ENCODE assay signal across 21 cellular contexts in the genomic region with DNA sequence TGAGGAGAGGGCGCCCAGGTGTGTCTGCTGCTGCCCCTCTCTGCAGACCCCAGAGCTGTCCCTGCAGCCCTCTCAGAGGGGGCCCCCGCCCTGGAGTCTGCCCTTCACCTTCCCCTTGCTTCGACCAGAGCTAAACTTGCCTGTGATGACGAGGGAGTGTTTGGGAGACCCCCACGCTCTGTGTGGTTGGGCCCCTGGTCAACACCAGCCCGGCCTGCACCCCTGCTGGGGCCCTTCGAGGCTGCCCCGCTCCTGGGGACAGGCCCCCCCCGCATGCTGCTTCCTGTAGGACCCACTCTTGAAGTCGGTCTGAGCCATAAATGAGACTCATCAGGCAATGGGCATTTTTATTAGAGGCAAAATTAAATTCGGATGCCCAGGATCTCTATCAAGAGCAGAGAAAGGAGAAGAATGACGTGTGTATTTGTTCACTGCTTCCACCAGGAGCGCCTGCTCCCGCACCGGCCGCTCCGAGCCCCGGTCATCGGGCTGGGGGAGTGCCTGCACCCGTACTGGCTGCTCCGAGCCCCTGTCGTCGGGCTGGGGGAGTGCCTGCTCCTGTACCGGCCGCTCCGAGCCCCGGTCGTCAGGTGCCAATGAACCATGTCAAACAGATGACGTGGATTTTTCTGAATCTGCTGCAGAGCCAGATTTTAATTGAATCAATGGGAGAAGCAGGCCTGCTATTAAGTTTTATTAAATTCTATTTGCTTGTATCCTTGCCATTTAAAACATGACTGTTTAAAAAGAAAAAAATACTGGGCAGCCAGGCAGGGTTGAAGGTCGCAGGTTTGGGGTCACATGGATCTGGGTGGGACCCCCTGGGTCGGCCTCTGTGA. TPM values are rescaled to one million over a fixed set of nuclear protein-coding genes. Genes with fewer than 3 reads are reported as not detected.
DNase-seq lines count a peak whose midpoint lies in the region; ATAC-seq and TF ChIP-seq lines count a peak whose summit lies in the region.
"Had no signal": no experiment of that assay in that cellular context is flagged by ENCODE, and none has a peak within 500 bp of the region (broad histone marks: within the 10 kb centered on the region; RNA-seq: fewer than 3 reads in every experiment).

No MANE protein-coding gene starts in this region.

- no peak overlapping the region for H2BK120ac ChIP-seq in H9 (ENCODE audit: low read depth, low read length, poor library complexity, severe bottlenecking)

- H3K27ac Mint-ChIP-seq in H9: no peak overlapping the region
- no peak overlapping the region for H3K27ac Mint-ChIP-seq in immature natural killer cell

- no peak overlapping the region for H4K5ac ChIP-seq in H9 (ENCODE audit: insufficient read length, low read depth, low read length)

- H3T11ph ChIP-seq in H9 (ENCODE audit: low read length): no peak overlapping the region

- H2AK5ac ChIP-seq in H9 (ENCODE audit: insufficient read length, low read length): no peak overlapping the region

- no peak overlapping the region for H3K56ac ChIP-seq in H9 (ENCODE audit: insufficient read length, low read depth, low read length)

- peak; percentile 39 for DNase-seq in Right ventricle myocardium inferior (ENCODE audit: missing footprints)
- no peak for DNase-seq in left cardiac atrium
- no peak for DNase-seq in H9
- DNase-seq in immature natural killer cell: no peak
- DNase-seq in osteoblast (ENCODE audit: insufficient read length, low spot score, missing footprints): peak; percentile 85
- DNase-seq in NK-92 (lab: John Stamatoyannopoulos, UW; ENCODE audit: unreplicated experiment): no peak
- DNase-seq in brain microvascular endothelial cell: no peak
- no peak for DNase-seq in NCI-H1092 (lab: John Stamatoyannopoulos, UW)
- DNase-seq: AML-193; CD4-positive, CD25-positive, alpha-beta regulatory T cell; COR-L47; DMS79; HCEC 1CT; KG1; NCI-H1105; NCI-H146; NCI-H2029; NCI-H2227 treated with DMSO at 0.1 percent for 48 hours; NCI-H510A; Peyer's patch; SJCRH30 had no signal

- H3K79me2 ChIP-seq in H9 (ENCODE audit: insufficient read depth, low read length) (no peaks in the 10 kb centered on the region), osteoblast (ENCODE audit: insufficient read depth, low read length) (no peaks in the 10 kb centered on the region)

- H3K79me1 ChIP-seq in H9 (ENCODE audit: insufficient read depth, low read depth, low read length, poor library complexity, severe bottlenecking): no peaks in the 10 kb centered on the region

- H3K36me3 ChIP-seq in osteoblast (ENCODE audit: insufficient read depth, low read length) (no peaks in the 10 kb centered on the region), brain microvascular endothelial cell (replicated peaks) (no peaks in the 10 kb centered on the region)
- H3K36me3 ChIP-seq: Peyer's patch, SJCRH30 had no signal

- H3K4ac ChIP-seq in H9 (ENCODE audit: low read depth, low read length): no peak overlapping the region

- H3K4me2 ChIP-seq in H9 (ENCODE audit: insufficient read depth, insufficient read length, low read length): no peak overlapping the region
- no peak overlapping the region for H3K4me2 ChIP-seq in osteoblast (ENCODE audit: insufficient read depth, low read length)

- in situ Hi-C loops in brain microvascular endothelial cell (cut with HindIII; ENCODE audit: low pct_ligation_motif_present, low sequenced_read_pairs): no loop called here

- no peak overlapping the region for H2BK15ac ChIP-seq in H9 (ENCODE audit: low read depth, low read length)

- H4K91ac ChIP-seq in H9 (ENCODE audit: insufficient read length, low read depth, low read length): no peak overlapping the region

- H3K4me1 Mint-ChIP-seq in H9 (peaks cover 3 to 6% of the 10 kb centered on the region in 2 experiments), immature natural killer cell (peaks cover 12 to 25% of the 10 kb centered on the region in 2 donors)

- H4K20me1 ChIP-seq in H9 (ENCODE audit: control insufficient read depth, insufficient read depth, insufficient read length) (no peaks in the 10 kb centered on the region), osteoblast (ENCODE audit: insufficient read depth, low read length) (no peaks in the 10 kb centered on the region)

- TF ChIP-seq CTCF in H9 (conservative IDR thresholded peaks at IDR 0.05) (0 out of 3 replicates have a peak, but pooled peaks have one; percentile 16), osteoblast (IDR thresholded peaks at IDR 0.05; ENCODE audit: extremely low read depth, low read depth, low read length) (no peak), brain microvascular endothelial cell (IDR thresholded peaks at IDR 0.05; ENCODE audit: low read depth, low read length, missing control alignments) (no peak)

- H3K27me3 Mint-ChIP-seq in H9 (ENCODE audit: low read depth): peaks cover 93% of the 10 kb centered on the region
- H3K27me3 Mint-ChIP-seq in immature natural killer cell (ENCODE audit: low read depth in 3 of 3): peaks cover 3 to 8% (median 3%) of the 10 kb centered on the region in 3 donors
- H3K27me3 Mint-ChIP-seq: CD4-positive, CD25-positive, alpha-beta regulatory T cell had no signal

- H3K4me3 Mint-ChIP-seq in H9 (no peak overlapping the region), immature natural killer cell (peak overlapping the region in 3 of 5 donors; percentile 31 to 93 (median 47))

- no peak for ATAC-seq in Right ventricle myocardium inferior
- no peak for ATAC-seq in left cardiac atrium

- H3K9me3 ChIP-seq in H9 (ENCODE audit: control insufficient read depth, low read depth, low read length): peaks cover 8% of the 10 kb centered on the region
- H3K9me3 ChIP-seq in osteoblast (ENCODE audit: low read depth, low read length): peaks cover 10% of the 10 kb centered on the region
- H3K9me3 ChIP-seq: SJCRH30 had no signal

- no peak overlapping the region for H3K23ac ChIP-seq in H9 (ENCODE audit: insufficient read length, low read depth, low read length)

- no CpG with 5 or more reads among the region's 31 CpGs for WGBS in H9 (ENCODE audit: extremely low coverage, insufficient read length, low lambda C conversion rate)

- intact Hi-C loops in Right ventricle myocardium inferior (cut with DNase I): no loop called here
- intact Hi-C loops in left cardiac atrium (cut with DNase I): no loop called here

- H3K23me2 ChIP-seq in H9 (ENCODE audit: insufficient read length, low read depth, low read length, poor library complexity, severe bottlenecking): peaks cover 11% of the 10 kb centered on the region

- no peak overlapping the region for H3K27ac ChIP-seq in H9 (ENCODE audit: insufficient read length, low read depth, low read length)
- H3K27ac ChIP-seq in osteoblast (ENCODE audit: low read depth, low read length): no peak overlapping the region
- H3K27ac ChIP-seq in brain microvascular endothelial cell: no peak overlapping the region
- H3K27ac ChIP-seq: Peyer's patch, SJCRH30 had no signal

- H3K14ac ChIP-seq in H9 (ENCODE audit: insufficient read depth, low read length): no peak overlapping the region

- no peak overlapping the region for H4K8ac ChIP-seq in H9 (replicated peaks; ENCODE audit: insufficient read length, low read depth, low read length)

- H2AFZ ChIP-seq in H9 (ENCODE audit: low read length): no peak overlapping the region
- H2AFZ ChIP-seq in osteoblast (ENCODE audit: low read length): no peak overlapping the region

- no peak overlapping the region for H3K9ac ChIP-seq in H9 (ENCODE audit: extremely low read depth, insufficient read length, low read length)

- no peak overlapping the region for H2BK20ac ChIP-seq in H9 (ENCODE audit: low read depth, low read length, poor library complexity, severe bottlenecking)

- H3K27me3 ChIP-seq in H9 (ENCODE audit: insufficient read depth, low read length) (peaks cover 6% of the 10 kb centered on the region; the same call in 1 of the 2 replicates), osteoblast (ENCODE audit: insufficient read depth, low read length) (no peaks in the 10 kb centered on the region), brain microvascular endothelial cell (replicated peaks) (peaks cover 2% of the 10 kb centered on the region)
- H3K27me3 ChIP-seq: Peyer's patch, SJCRH30 had no signal

- H2BK12ac ChIP-seq in H9 (ENCODE audit: insufficient read length, low read depth, low read length): no peak overlapping the region

- H3K9me3 Mint-ChIP-seq in H9: peaks cover 14 to 20% of the 10 kb centered on the region in 2 experiments
- peaks cover 3 to 7% (median 4%) of the 10 kb centered on the region in 6 donors for H3K9me3 Mint-ChIP-seq in immature natural killer cell

- H3K4me1 ChIP-seq in H9 (ENCODE audit: insufficient read depth, low read length) (no peaks in the 10 kb centered on the region), osteoblast (ENCODE audit: insufficient read depth, low read length) (no peaks in the 10 kb centered on the region)
- H3K4me1 ChIP-seq: SJCRH30 had no signal

- H3K36me3 Mint-ChIP-seq in H9 (ENCODE audit: insufficient read depth in 1 of 3, low read depth in 3 of 3) (peaks cover 4 to 12% (median 9%) of the 10 kb centered on the region in 3 experiments; a peak in 5 of 7 replicates), immature natural killer cell (peaks cover 0 to 4% (median 4%) of the 10 kb centered on the region in 3 donors)

- no peak overlapping the region for H2BK5ac ChIP-seq in H9 (ENCODE audit: insufficient read length, low read length)

- H3K4me3 ChIP-seq in osteoblast (ENCODE audit: insufficient read depth, low read length): no peak overlapping the region
- H3K4me3 ChIP-seq in brain microvascular endothelial cell (ENCODE audit: low read depth, low read length): no peak overlapping the region
- H3K4me3 ChIP-seq: Peyer's patch, SJCRH30 had no signal

- no peak overlapping the region for H3K18ac ChIP-seq in H9 (ENCODE audit: insufficient read length, low read depth, low read length)

RNA-seq across cellular contexts. Expression of gene NOC4L, which starts 47.7 kb away (rescaled TPM):
- total RNA-seq in Right ventricle myocardium inferior (9.2 TPM), left cardiac atrium (10 to 100 TPM in 1 of 2 donors, 1 to 10 TPM in 1; 8.4 to 10.9 TPM), H9 (2021) (36.5 and 36.9 TPM in 2 replicates), osteoblast (7.7 and 11.2 TPM in 2 replicates)
- 10 to 100 TPM; 16.4 to 28.5 (median 17.2) TPM for polyA plus RNA-seq in immature natural killer cell

RNA-seq across cellular contexts. Expression of gene DDX51, which starts 47.8 kb away (rescaled TPM):
- 10.4 TPM for total RNA-seq in Right ventricle myocardium inferior
- 10 to 100 TPM in 1 of 2 donors, 1 to 10 TPM in 1; 8.7 to 11.3 TPM for total RNA-seq in left cardiac atrium
- total RNA-seq in H9 (2021): 37.9 and 38.0 TPM in 2 replicates
- 1 to 10 TPM; 2.9 to 6.3 (median 5.0) TPM for polyA plus RNA-seq in immature natural killer cell
- total RNA-seq in osteoblast: 6.2 and 7.4 TPM in 2 replicates

Comparison
In these comparisons a context has a peak if more than half of its experiments do, and no peak if none do; other contexts are left out.
1. DNase-seq: peak in Right ventricle myocardium inferior (single experiment) and osteoblast (single experiment); none in left cardiac atrium (single experiment), H9 (single experiment), immature natural killer cell (0 of 3), NK-92 (single experiment), brain microvascular endothelial cell (single experiment) and NCI-H1092 (single experiment).
2. H3K4me3 Mint-ChIP-seq: peak in immature natural killer cell (3 of 5); none in H9 (0 of 2).